14 cellular contexts compared by ENCODE assay signal in genomic region chr1:109894823-109895719, GRCh38.
A peak's percentile ranks its signal among the peaks of the same experiment; 100 is the strongest.
DNase-seq lines count a peak whose midpoint lies in the region; ATAC-seq lines count a peak whose summit lies in the region.
"Had no signal": no experiment of that assay in that cellular context is flagged by ENCODE, and none has a peak within 500 bp of the region (broad histone marks: within the 10 kb centered on the region; RNA-seq: fewer than 3 reads in every experiment).

No MANE protein-coding gene starts in this region.

- H3K4me3 ChIP-seq in BLaER1, result no peak overlapping the region

- no peaks in the 10 kb centered on the region for H3K27me3 Mint-ChIP-seq in memory B cell

- H3K36me3 ChIP-seq in BLaER1, result no peaks in the 10 kb centered on the region

- H3K27ac ChIP-seq in BLaER1, result no peak overlapping the region
- H3K27ac ChIP-seq: KMS-11 had no signal

- peak overlapping the region; percentile 17; the same call in 1 of the 2 replicates for H3K4me2 ChIP-seq in BLaER1
- H3K4me2 ChIP-seq: KMS-11 had no signal

- H3K36me3 Mint-ChIP-seq in memory B cell, result no peaks in the 10 kb centered on the region
- H3K36me3 Mint-ChIP-seq: activated naive CD4-positive, alpha-beta T cell treated with anti-CD3 and anti-CD28 coated beads, Interleukin-2, amount 10 ng/mL, durations not matched to agents 7 days and 5 days; mesothelial cell of epicardium had no signal

- no peaks in the 10 kb centered on the region for H4K20me1 ChIP-seq in BLaER1

- peak; percentile 53 for ATAC-seq in GM18502 (IDR thresholded peaks at IDR 0.05; ENCODE audit: poor library complexity, unreplicated experiment)
- peak; percentile 60 for ATAC-seq in HG02870 (IDR thresholded peaks at IDR 0.05; ENCODE audit: unreplicated experiment)
- peak; percentile 72 for ATAC-seq in memory B cell (ENCODE audit: low read depth)

- no peak overlapping the region for H3K27ac Mint-ChIP-seq in memory B cell
- H3K27ac Mint-ChIP-seq: mesothelial cell of epicardium had no signal

- H3K4me3 Mint-ChIP-seq in memory B cell, result no peak overlapping the region
- H3K4me3 Mint-ChIP-seq: activated naive CD4-positive, alpha-beta T cell treated with anti-CD3 and anti-CD28 coated beads, Interleukin-2, amount 10 ng/mL, durations not matched to agents 7 days and 5 days; mesothelial cell of epicardium had no signal

- H3K9ac ChIP-seq in BLaER1, result no peak overlapping the region
- H3K9ac ChIP-seq: KMS-11 had no signal

- DNase-seq in memory B cell (ENCODE audit: low spot score in 2 of 2) (no peak), NCI-H1105 treated with DMSO at 0.1 percent for 48 hours (lab: John Stamatoyannopoulos, UW) (no peak), head of caudate nucleus (no peak), NCI-H1092 (lab: John Stamatoyannopoulos, UW) (no peak), SIG-M5 treated with dmso at 0.1 percent for 504 hours (lab: John Stamatoyannopoulos, UW; ENCODE audit: unreplicated experiment) (no peak)
- DNase-seq: effector memory CD4-positive, alpha-beta T cell; NCI-H2029; SHP77 treated with DMSO at 0.1 percent for 48 hours had no signal

- H3K4me1 ChIP-seq in BLaER1, result peaks cover 9% of the 10 kb centered on the region

- intact Hi-C loops in head of caudate nucleus (cut with DNase I), result no loop called here

- no peaks in the 10 kb centered on the region for H3K9me3 Mint-ChIP-seq in memory B cell
- H3K9me3 Mint-ChIP-seq: activated naive CD4-positive, alpha-beta T cell treated with anti-CD3 and anti-CD28 coated beads, Interleukin-2, amount 10 ng/mL, durations not matched to agents 7 days and 5 days; mesothelial cell of epicardium had no signal

- H3K27me3 ChIP-seq in BLaER1, result no peaks in the 10 kb centered on the region

- no peaks in the 10 kb centered on the region for H3K9me3 ChIP-seq in BLaER1

- peaks cover 11% of the 10 kb centered on the region for H3K4me1 Mint-ChIP-seq in memory B cell
- H3K4me1 Mint-ChIP-seq: activated naive CD4-positive, alpha-beta T cell treated with anti-CD3 and anti-CD28 coated beads, Interleukin-2, amount 10 ng/mL, durations not matched to agents 7 days and 5 days had no signal
